Comparison of ENCODE assay signal across 32 cellular contexts in genomic region chr13:77062097-77062496, GRCh38. TPM values are rescaled to one million over a fixed set of nuclear protein-coding genes. Genes with fewer than 3 reads are reported as not detected.
DNase-seq lines count a peak whose midpoint lies in the region; ATAC-seq and TF ChIP-seq lines count a peak whose summit lies in the region.
"Had no signal": no experiment of that assay in that cellular context is flagged by ENCODE, and none has a peak within 500 bp of the region (broad histone marks: within the 10 kb centered on the region; RNA-seq: fewer than 3 reads in every experiment).

No MANE protein-coding gene starts in this region.

- peak overlapping the region; percentile 42 for H3K27ac Mint-ChIP-seq in activated naive CD4-positive, alpha-beta T cell treated with anti-CD3 and anti-CD28 coated beads, Interleukin-2, amount 50 U/mL, for 24 hours
- peak overlapping the region in 1 of 2 donors; percentile 35 for H3K27ac Mint-ChIP-seq in activated naive CD4-positive, alpha-beta T cell treated with anti-CD3 and anti-CD28 coated beads, Interleukin-2, amount 50 U/mL, for 72 hours
- H3K27ac Mint-ChIP-seq in mesothelial cell of epicardium = no peak overlapping the region
- H3K27ac Mint-ChIP-seq: activated CD4-positive, alpha-beta T cell treated with anti-CD3 and anti-CD28 coated beads, Interleukin-2, amount 10 ng/mL, durations not matched to agents 7 days and 5 days; activated naive CD4-positive, alpha-beta T cell treated with anti-CD3 and anti-CD28 coated beads, Interleukin-2, amount 10 ng/mL, durations not matched to agents 7 days and 5 days; endodermal cell; progenitor cell of endocrine pancreas; stimulated activated naive B cell treated with anti-CD40 and anti-IgM and Interleukin-4, amounts not matched to agents 10 μg/mL and 1 μg/mL and 100 μg/mL, for 72 hours had no signal

- H3K4me3 Mint-ChIP-seq in activated naive CD4-positive, alpha-beta T cell treated with anti-CD3 and anti-CD28 coated beads, Interleukin-2, amount 50 U/mL, for 24 hours = no peak overlapping the region
- H3K4me3 Mint-ChIP-seq in mesothelial cell of epicardium = no peak overlapping the region
- H3K4me3 Mint-ChIP-seq: activated CD4-positive, alpha-beta T cell treated with anti-CD3 and anti-CD28 coated beads, Interleukin-2, amount 10 ng/mL, durations not matched to agents 7 days and 5 days; activated naive CD4-positive, alpha-beta T cell treated with anti-CD3 and anti-CD28 coated beads, Interleukin-2, amount 10 ng/mL, durations not matched to agents 7 days and 5 days; endodermal cell; naive thymus-derived CD4-positive, alpha-beta T cell; stimulated activated naive B cell treated with anti-CD40 and anti-IgM and Interleukin-4, amounts not matched to agents 10 μg/mL and 1 μg/mL and 100 μg/mL, for 72 hours had no signal

- no peak for ATAC-seq in activated naive CD4-positive, alpha-beta T cell treated with anti-CD3 and anti-CD28 coated beads, Interleukin-2, amount 50 U/mL, for 72 hours
- ATAC-seq: gastroesophageal sphincter; GM12878; lower lobe of right lung; naive thymus-derived CD4-positive, alpha-beta T cell; stimulated activated naive B cell treated with anti-CD40 and anti-IgM and Interleukin-4, amounts not matched to agents 10 μg/mL and 1 μg/mL and 100 μg/mL, for 72 hours had no signal

- no peaks in the 10 kb centered on the region for H3K27me3 ChIP-seq in osteoblast (ENCODE audit: insufficient read depth, low read length)
- H3K27me3 ChIP-seq: esophagus squamous epithelium, gastroesophageal sphincter, neutrophil, sigmoid colon, suprapubic skin, upper lobe of left lung had no signal

- no peak for TF ChIP-seq CTCF in osteoblast (IDR thresholded peaks at IDR 0.05; ENCODE audit: extremely low read depth, low read depth, low read length)
- TF ChIP-seq CTCF in mesothelial cell of epicardium (IDR thresholded peaks at IDR 0.05; ENCODE audit: unreplicated experiment) = no peak

- no peaks in the 10 kb centered on the region for H3K79me2 ChIP-seq in osteoblast (ENCODE audit: insufficient read depth, low read length)

- H3K4me3 ChIP-seq in osteoblast (ENCODE audit: insufficient read depth, low read length) = no peak overlapping the region
- H3K4me3 ChIP-seq: esophagus squamous epithelium, gastroesophageal sphincter, GM12878, lower lobe of right lung, sigmoid colon, suprapubic skin, upper lobe of left lung had no signal

- H3K27me3 Mint-ChIP-seq in activated naive CD4-positive, alpha-beta T cell treated with anti-CD3 and anti-CD28 coated beads, Interleukin-2, amount 50 U/mL, for 24 hours = no peaks in the 10 kb centered on the region
- no peaks in the 10 kb centered on the region for H3K27me3 Mint-ChIP-seq in mesothelial cell of epicardium (ENCODE audit: low read depth)
- H3K27me3 Mint-ChIP-seq: activated CD4-positive, alpha-beta T cell treated with anti-CD3 and anti-CD28 coated beads, Interleukin-2, amount 10 ng/mL, durations not matched to agents 7 days and 5 days; activated naive CD4-positive, alpha-beta T cell treated with anti-CD3 and anti-CD28 coated beads, Interleukin-2, amount 10 ng/mL, durations not matched to agents 7 days and 5 days; naive thymus-derived CD4-positive, alpha-beta T cell; progenitor cell of endocrine pancreas; stimulated activated naive B cell treated with anti-CD40 and anti-IgM and Interleukin-4, amounts not matched to agents 10 μg/mL and 1 μg/mL and 100 μg/mL, for 72 hours had no signal

- no peaks in the 10 kb centered on the region for H3K9me3 Mint-ChIP-seq in activated naive CD4-positive, alpha-beta T cell treated with anti-CD3 and anti-CD28 coated beads, Interleukin-2, amount 50 U/mL, for 24 hours
- H3K9me3 Mint-ChIP-seq in activated naive CD4-positive, alpha-beta T cell treated with anti-CD3 and anti-CD28 coated beads, Interleukin-2, amount 50 U/mL, for 72 hours = no peaks in the 10 kb centered on the region
- H3K9me3 Mint-ChIP-seq in mesothelial cell of epicardium = no peaks in the 10 kb centered on the region
- H3K9me3 Mint-ChIP-seq: activated CD4-positive, alpha-beta T cell treated with anti-CD3 and anti-CD28 coated beads, Interleukin-2, amount 10 ng/mL, durations not matched to agents 7 days and 5 days; activated naive CD4-positive, alpha-beta T cell treated with anti-CD3 and anti-CD28 coated beads, Interleukin-2, amount 10 ng/mL, durations not matched to agents 7 days and 5 days; endodermal cell; naive thymus-derived CD4-positive, alpha-beta T cell; stimulated activated naive B cell treated with anti-CD40 and anti-IgM and Interleukin-4, amounts not matched to agents 10 μg/mL and 1 μg/mL and 100 μg/mL, for 72 hours had no signal

- H3K4me2 ChIP-seq in osteoblast (ENCODE audit: insufficient read depth, low read length) = no peak overlapping the region

- peaks cover 14% of the 10 kb centered on the region for H3K36me3 Mint-ChIP-seq in activated naive CD4-positive, alpha-beta T cell treated with anti-CD3 and anti-CD28 coated beads, Interleukin-2, amount 50 U/mL, for 24 hours
- peaks cover 6% of the 10 kb centered on the region in 2 donors for H3K36me3 Mint-ChIP-seq in activated naive CD4-positive, alpha-beta T cell treated with anti-CD3 and anti-CD28 coated beads, Interleukin-2, amount 50 U/mL, for 72 hours
- H3K36me3 Mint-ChIP-seq in mesothelial cell of epicardium = peaks cover 35% of the 10 kb centered on the region

- no peaks in the 10 kb centered on the region for H4K20me1 ChIP-seq in osteoblast (ENCODE audit: insufficient read depth, low read length)

- H3K4me1 ChIP-seq in osteoblast (ENCODE audit: insufficient read depth, low read length) = no peaks in the 10 kb centered on the region
- H3K4me1 ChIP-seq: esophagus squamous epithelium, gastroesophageal sphincter, sigmoid colon, suprapubic skin had no signal

- H2AFZ ChIP-seq in osteoblast (ENCODE audit: low read length) = no peak overlapping the region

- H3K27ac ChIP-seq in osteoblast (ENCODE audit: low read depth, low read length) = peak overlapping the region; percentile 18
- H3K27ac ChIP-seq: esophagus squamous epithelium, gastroesophageal sphincter, lower lobe of right lung, sigmoid colon, suprapubic skin, upper lobe of left lung had no signal

- no peaks in the 10 kb centered on the region for H3K9me3 ChIP-seq in osteoblast (ENCODE audit: low read depth, low read length)
- H3K9me3 ChIP-seq: esophagus squamous epithelium, gastroesophageal sphincter, lower lobe of right lung, neutrophil, sigmoid colon, suprapubic skin, upper lobe of left lung had no signal

- H3K36me3 ChIP-seq in osteoblast (ENCODE audit: insufficient read depth, low read length) = peaks cover 33% of the 10 kb centered on the region

- peaks cover 9% of the 10 kb centered on the region for H3K4me1 Mint-ChIP-seq in activated naive CD4-positive, alpha-beta T cell treated with anti-CD3 and anti-CD28 coated beads, Interleukin-2, amount 50 U/mL, for 24 hours
- peaks cover 3% of the 10 kb centered on the region for H3K4me1 Mint-ChIP-seq in mesothelial cell of epicardium
- H3K4me1 Mint-ChIP-seq: activated CD4-positive, alpha-beta T cell treated with anti-CD3 and anti-CD28 coated beads, Interleukin-2, amount 10 ng/mL, durations not matched to agents 7 days and 5 days; activated naive CD4-positive, alpha-beta T cell treated with anti-CD3 and anti-CD28 coated beads, Interleukin-2, amount 10 ng/mL, durations not matched to agents 7 days and 5 days had no signal

- DNase-seq in activated naive CD4-positive, alpha-beta T cell treated with anti-CD3 and anti-CD28 coated beads, Interleukin-2, amount 50 U/mL, for 72 hours (ENCODE audit: low spot score in 2 of 2) = no peak
- DNase-seq in LHCN-M2 (ENCODE audit: low read depth) (peak; percentile 13), amniotic stem cell (lab: John Stamatoyannopoulos, UW) (peak; percentile 0), osteoblast (ENCODE audit: insufficient read length, low spot score, missing footprints) (no peak), mesothelial cell of epicardium (ENCODE audit: low spot score in 2 of 2, unreplicated experiment in 2 of 2) (no peak), NCI-H1930 (lab: John Stamatoyannopoulos, UW) (no peak), GM19238 (ENCODE audit: insufficient read length, low spot score) (no peak)
- DNase-seq: activated CD4-positive, alpha-beta T cell treated with anti-CD3 and anti-CD28 coated beads, Interleukin-2, amount 10 ng/mL, durations not matched to agents 7 days and 5 days; activated naive CD4-positive, alpha-beta T cell treated with anti-CD3 and anti-CD28 coated beads, Interleukin-2, amount 10 ng/mL, durations not matched to agents 7 days and 5 days; DMS 273 treated with DMSO at 0.1 percent for 48 hours; endodermal cell; esophagus squamous epithelium; H7; KBM-7; lower lobe of right lung; naive thymus-derived CD4-positive, alpha-beta T cell; NCI-H1417; NCI-H2081; NCI-H526; NK-92 treated with Interleukin-12 subunit alpha and Interleukin-12 subunit beta, amount 100 ng/mL, for 24 hours; SHP77; sigmoid colon; stimulated activated naive B cell treated with anti-CD40 and anti-IgM and Interleukin-4, amounts not matched to agents 10 μg/mL and 1 μg/mL and 100 μg/mL, for 72 hours; SW 1271; T-helper 9 cell; upper lobe of left lung had no signal

RNA-seq across cellular contexts. Expression of gene FBXL3, which starts 35.1 kb away (rescaled TPM):
- total RNA-seq in activated naive CD4-positive, alpha-beta T cell treated with anti-CD3 and anti-CD28 coated beads, Interleukin-2, amount 50 U/mL, for 72 hours = 10 to 100 TPM; 32.0 to 39.0 TPM
- 39.1 and 44.1 TPM in 2 replicates for total RNA-seq in LHCN-M2 (2014; rRNA removed)
- polyA plus RNA-seq in LHCN-M2 (2012) = 10.1 TPM
- 69.2 and 76.0 TPM in 2 replicates for total RNA-seq in osteoblast
- total RNA-seq in mesothelial cell of epicardium = 31.3 to 32.7 TPM (median 32.6 TPM) in 3 replicates

Comparison
In these comparisons a context has a peak if more than half of its experiments do, and no peak if none do; other contexts are left out.
1. DNase-seq: peak in LHCN-M2 (single experiment) and amniotic stem cell (single experiment); none in activated naive CD4-positive, alpha-beta T cell treated with anti-CD3 and anti-CD28 coated beads, Interleukin-2, amount 50 U/mL, for 72 hours (0 of 2), osteoblast (single experiment), mesothelial cell of epicardium (0 of 2), NCI-H1930 (0 of 2) and GM19238 (single experiment).